Comparison of ENCODE assay signal across 9 cellular contexts in genomic region chr17:81090361-81091133, GRCh38. TPM values are rescaled to one million over a fixed set of nuclear protein-coding genes. Genes with fewer than 3 reads are reported as not detected.
DNase-seq lines count a peak whose midpoint lies in the region; ATAC-seq lines count a peak whose summit lies in the region.
"Had no signal": no experiment of that assay in that cellular context is flagged by ENCODE, and none has a peak within 500 bp of the region (broad histone marks: within the 10 kb centered on the region; RNA-seq: fewer than 3 reads in every experiment).

No MANE protein-coding gene starts in this region.

- DNase-seq in AG08396 (ENCODE audit: low spot score) = peak; percentile 67
- DNase-seq in Jurkat, Clone E6-1 (ENCODE audit: low read depth, low spot score) = peak; percentile 60
- peak; percentile 38 to 55 for DNase-seq in activated T-cell treated with anti-CD3 and anti-CD28 coated beads, Interleukin-2, amount 50 U/mL, for 48 hours
- DNase-seq in left colon = peak; percentile 70 to 72
- no peak for DNase-seq in NCI-H1105 treated with DMSO at 0.1 percent for 48 hours (lab: John Stamatoyannopoulos, UW)
- DNase-seq in GM19238 (ENCODE audit: insufficient read length, low spot score) = no peak
- no peak for DNase-seq in NCI-H1092 (lab: John Stamatoyannopoulos, UW)

- peak; percentile 76 for ATAC-seq in left colon
- ATAC-seq in GM18502 (IDR thresholded peaks at IDR 0.05; ENCODE audit: poor library complexity, unreplicated experiment) = no peak
- ATAC-seq: T-helper 17 cell had no signal

- intact Hi-C loops in left colon (cut with DNase I, micrococcal nuclease) = loop anchor here in 1 of 2 donors (10.0 kb wide), 1 partner anchor 66 kb away; no protein-coding TSS in a partner anchor

- H3K4me3 ChIP-seq in Jurkat, Clone E6-1 (ENCODE audit: low read length) = no peak overlapping the region

RNA-seq across cellular contexts. Expression of gene BAIAP2, which starts 55.6 kb away (rescaled TPM):
- 10.9 TPM for polyA plus RNA-seq in Jurkat, Clone E6-1 (2012; ENCODE audit: insufficient read depth, insufficient read length)
- total RNA-seq in left colon = 10 to 100 TPM; 20.8 to 22.7 TPM

Comparison
In these comparisons a context has a peak if more than half of its experiments do, and no peak if none do; other contexts are left out.
1. DNase-seq: peak in AG08396 (single experiment), Jurkat, Clone E6-1 (single experiment), activated T-cell treated with anti-CD3 and anti-CD28 coated beads, Interleukin-2, amount 50 U/mL, for 48 hours (2 of 2) and left colon (2 of 2); none in NCI-H1105 treated with DMSO at 0.1 percent for 48 hours (single experiment), GM19238 (single experiment) and NCI-H1092 (single experiment).